10 cellular contexts compared by ENCODE assay signal in genomic region chr2:12721571-12722444, GRCh38. TPM values are rescaled to one million over a fixed set of nuclear protein-coding genes. Genes with fewer than 3 reads are reported as not detected.
DNase-seq lines count a peak whose midpoint lies in the region; ATAC-seq and TF ChIP-seq lines count a peak whose summit lies in the region.
"Had no signal": no experiment of that assay in that cellular context is flagged by ENCODE, and none has a peak within 500 bp of the region (broad histone marks: within the 10 kb centered on the region; RNA-seq: fewer than 3 reads in every experiment).

No MANE protein-coding gene starts in this region.

- ATAC-seq in Right ventricle myocardium superior (ENCODE audit: poor library complexity): no peak
- no peak for ATAC-seq in activated naive CD8-positive, alpha-beta T cell treated with anti-CD3 and anti-CD28 coated beads, Interleukin-2, amount 10 ng/mL, durations not matched to agents 7 days and 5 days (ENCODE audit: low read depth)
- no peak for ATAC-seq in upper lobe of right lung
- ATAC-seq in GM21515 (IDR thresholded peaks at IDR 0.05; ENCODE audit: unreplicated experiment): no peak
- ATAC-seq: K562 had no signal

- no peak for TF ChIP-seq CTCF in left ventricle myocardium inferior (IDR thresholded peaks at IDR 0.05; ENCODE audit: borderline replicate concordance)
- TF ChIP-seq CTCF in upper lobe of right lung (IDR thresholded peaks at IDR 0.05): no peak

- DNase-seq in left ventricle myocardium inferior (no peak), Right ventricle myocardium superior (no peak), lung microvascular endothelial cell (ENCODE audit: low read depth in 2 of 2) (peak; percentile 51 to 54), upper lobe of right lung (no peak), NCI-H2171 treated with DMSO at 0.1 percent for 48 hours (lab: John Stamatoyannopoulos, UW) (no peak), NCI-H2029 treated with DMSO at 0.1 percent for 48 hours (lab: John Stamatoyannopoulos, UW) (no peak)
- no peak for DNase-seq in activated naive CD8-positive, alpha-beta T cell treated with anti-CD3 and anti-CD28 coated beads, Interleukin-2, amount 10 ng/mL, durations not matched to agents 7 days and 5 days
- DNase-seq: cortex of kidney had no signal

- no peak overlapping the region for H3K27ac Mint-ChIP-seq in activated naive CD8-positive, alpha-beta T cell treated with anti-CD3 and anti-CD28 coated beads, Interleukin-2, amount 10 ng/mL, durations not matched to agents 7 days and 5 days

- peaks cover 41% of the 10 kb centered on the region for H3K36me3 Mint-ChIP-seq in activated naive CD8-positive, alpha-beta T cell treated with anti-CD3 and anti-CD28 coated beads, Interleukin-2, amount 10 ng/mL, durations not matched to agents 7 days and 5 days

- H3K36me3 ChIP-seq in left ventricle myocardium inferior (peaks cover 36% of the 10 kb centered on the region), upper lobe of right lung (peaks cover 31% of the 10 kb centered on the region)

- POLR2A ChIA-PET in activated naive CD8-positive, alpha-beta T cell treated with anti-CD3 and anti-CD28 coated beads, Interleukin-2, amount 10 ng/mL, durations not matched to agents 7 days and 5 days (lab: Charles Lee): no interaction called here

- H3K27me3 Mint-ChIP-seq in activated naive CD8-positive, alpha-beta T cell treated with anti-CD3 and anti-CD28 coated beads, Interleukin-2, amount 10 ng/mL, durations not matched to agents 7 days and 5 days: peaks cover 6% of the 10 kb centered on the region

- H3K9me3 ChIP-seq in left ventricle myocardium inferior (replicated peaks) (no peaks in the 10 kb centered on the region), upper lobe of right lung (no peaks in the 10 kb centered on the region)

- H3K4me3 ChIP-seq in left ventricle myocardium inferior (peak overlapping the region; percentile 96), upper lobe of right lung (peak overlapping the region; percentile 93)
- H3K4me3 ChIP-seq: K562 had no signal

- peaks cover 54% of the 10 kb centered on the region for H3K4me1 Mint-ChIP-seq in activated naive CD8-positive, alpha-beta T cell treated with anti-CD3 and anti-CD28 coated beads, Interleukin-2, amount 10 ng/mL, durations not matched to agents 7 days and 5 days

- H3K9me3 Mint-ChIP-seq in activated naive CD8-positive, alpha-beta T cell treated with anti-CD3 and anti-CD28 coated beads, Interleukin-2, amount 10 ng/mL, durations not matched to agents 7 days and 5 days: no peaks in the 10 kb centered on the region

- H3K27ac ChIP-seq in left ventricle myocardium inferior (replicated peaks) (peak overlapping the region; percentile 99), upper lobe of right lung (peak overlapping the region; percentile 14)

- H3K4me1 ChIP-seq in left ventricle myocardium inferior (peaks cover 99% of the 10 kb centered on the region), upper lobe of right lung (peaks cover 49% of the 10 kb centered on the region)

- H3K27me3 ChIP-seq in left ventricle myocardium inferior (ENCODE audit: low read depth) (no peaks in the 10 kb centered on the region), upper lobe of right lung (no peaks in the 10 kb centered on the region)

- intact Hi-C loops in left ventricle myocardium inferior (cut with micrococcal nuclease): loop anchor here (5.0 kb wide), 1 partner anchor 210 kb away; no protein-coding TSS in a partner anchor
- intact Hi-C loops in Right ventricle myocardium superior (cut with DNase I): loop anchor here (5.0 kb wide), 1 partner anchor 195 kb away; no protein-coding TSS in a partner anchor
- intact Hi-C loops in upper lobe of right lung (cut with DNase I): loop anchor here (5.0 to 10.0 kb wide), 2 partner anchors 205 to 283 kb away; no protein-coding TSS in a partner anchor

- H3K4me3 Mint-ChIP-seq in activated naive CD8-positive, alpha-beta T cell treated with anti-CD3 and anti-CD28 coated beads, Interleukin-2, amount 10 ng/mL, durations not matched to agents 7 days and 5 days: peak overlapping the region; percentile 97

RNA-seq across cellular contexts. Expression of gene TRIB2, which starts 5.1 kb away (rescaled TPM):
- total RNA-seq in left ventricle myocardium inferior (31.1 TPM), Right ventricle myocardium superior (32.1 TPM), lung microvascular endothelial cell (49.5 and 129 TPM in 2 replicates), upper lobe of right lung (50.7 TPM)
- total RNA-seq in activated naive CD8-positive, alpha-beta T cell treated with anti-CD3 and anti-CD28 coated beads, Interleukin-2, amount 10 ng/mL, durations not matched to agents 7 days and 5 days: 10 to 100 TPM; 48.7 to 54.0 TPM

Comparison
In these comparisons a context has a peak if more than half of its experiments do, and no peak if none do; other contexts are left out.
1. DNase-seq: peak in lung microvascular endothelial cell (2 of 2); none in left ventricle myocardium inferior (single experiment), Right ventricle myocardium superior (single experiment), activated naive CD8-positive, alpha-beta T cell treated with anti-CD3 and anti-CD28 coated beads, Interleukin-2, amount 10 ng/mL, durations not matched to agents 7 days and 5 days (single experiment), upper lobe of right lung (single experiment), NCI-H2171 treated with DMSO at 0.1 percent for 48 hours (single experiment) and NCI-H2029 treated with DMSO at 0.1 percent for 48 hours (single experiment).